ENCODE assay signal across 8 cellular contexts in the genomic region with DNA sequence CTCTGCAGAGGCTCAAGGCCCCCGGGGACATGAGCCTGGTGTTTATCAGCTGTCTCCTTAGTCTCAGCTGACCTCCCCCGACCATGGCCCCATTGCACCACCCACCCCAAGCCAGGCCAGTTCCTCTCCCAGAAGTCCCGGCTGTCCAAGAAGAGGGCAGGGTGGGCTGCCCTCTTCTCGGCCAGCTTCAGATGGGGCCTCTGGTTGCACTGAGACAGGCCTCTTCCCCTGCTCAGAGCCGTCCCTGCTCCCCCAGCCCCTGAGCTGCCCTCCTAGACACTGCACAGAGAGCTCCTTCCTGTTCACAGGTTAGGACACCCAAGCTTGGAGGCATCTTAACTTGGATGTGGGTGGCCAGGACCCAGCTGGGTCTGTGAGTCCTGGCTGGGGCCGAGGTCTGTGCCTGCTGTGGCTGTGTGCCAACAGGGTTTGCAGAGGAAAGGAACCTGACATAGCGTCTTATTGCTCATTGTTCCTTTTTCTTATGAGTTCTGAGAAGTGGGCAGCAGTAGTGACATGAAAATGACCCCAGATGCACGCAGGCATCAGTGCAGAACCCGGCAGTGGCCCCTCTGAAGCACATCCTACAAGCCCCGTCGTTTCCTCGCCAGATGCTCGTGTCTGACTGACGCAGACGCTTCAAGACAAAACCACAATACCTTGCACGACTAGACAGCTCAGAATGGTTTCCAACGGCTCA. TPM values are rescaled to one million over a fixed set of nuclear protein-coding genes. Genes with fewer than 3 reads are reported as not detected.
DNase-seq lines count a peak whose midpoint lies in the region; ATAC-seq and TF ChIP-seq lines count a peak whose summit lies in the region.

No MANE protein-coding gene starts in this region.

- peak; percentile 13 for TF ChIP-seq POLR2A in erythroblast (IDR thresholded peaks at IDR 0.05; ENCODE audit: low read length)
- TF ChIP-seq POLR2A in gastrocnemius medialis (IDR thresholded peaks at IDR 0.05), result no peak

- H3K4me1 ChIP-seq in Karpas-422 (ENCODE audit: low read length) (peaks cover 92% of the 10 kb centered on the region), gastrocnemius medialis (peaks cover 22 to 26% of the 10 kb centered on the region in 2 donors)

- peak overlapping the region; percentile 70 for H3K4me2 ChIP-seq in Karpas-422 (ENCODE audit: low read depth, low read length, poor library complexity, severe bottlenecking)

- H3K9me3 ChIP-seq in Karpas-422 (ENCODE audit: low read length) (no peaks in the 10 kb centered on the region), gastrocnemius medialis (no peaks in the 10 kb centered on the region)

- H3K27me3 ChIP-seq in Karpas-422 (ENCODE audit: low read length), result no peaks in the 10 kb centered on the region
- no peaks in the 10 kb centered on the region for H3K27me3 ChIP-seq in gastrocnemius medialis

- peaks cover 44% of the 10 kb centered on the region for H3K79me2 ChIP-seq in Karpas-422 (ENCODE audit: low read length)

- H3K27ac ChIP-seq in Karpas-422 (ENCODE audit: low read length) (peak overlapping the region; percentile 97), gastrocnemius medialis (peak overlapping the region in 3 of 4 donors; percentile 37 to 66 (median 58))

- ATAC-seq in GM18502 (IDR thresholded peaks at IDR 0.05; ENCODE audit: poor library complexity, unreplicated experiment), result peak; percentile 37
- no peak for ATAC-seq in gastrocnemius medialis
- ATAC-seq in HG03520 (IDR thresholded peaks at IDR 0.05; ENCODE audit: unreplicated experiment), result no peak

- TF ChIP-seq CTCF in gastrocnemius medialis (IDR thresholded peaks at IDR 0.05 in 4 of 5, conservative IDR thresholded peaks at IDR 0.05 in 1 of 5), result no peak

- no peaks in the 10 kb centered on the region for H3K9me2 ChIP-seq in Karpas-422 (replicated peaks; ENCODE audit: insufficient read depth, low read length)

- H3K9ac ChIP-seq in Karpas-422 (ENCODE audit: low read length), result peak overlapping the region; percentile 74

- H3K36me3 ChIP-seq in Karpas-422 (ENCODE audit: insufficient read depth, low read length) (0 out of 2 replicates have a peak, but pooled peaks cover 5% of the 10 kb centered on the region), gastrocnemius medialis (peaks cover 0 to 27% of the 10 kb centered on the region in 2 donors)

- in situ Hi-C loops in gastrocnemius medialis (cut with MboI; ENCODE audit: low sequenced_read_pairs in 4 of 4), result no loop called here

- DNase-seq in Karpas-422 (peak; percentile 93), erythroblast (lab: John Stamatoyannopoulos, UW) (peak; percentile 61 to 62), gastrocnemius medialis (no peak), DMS 273 (lab: John Stamatoyannopoulos, UW; ENCODE audit: unreplicated experiment) (no peak), foreskin melanocyte (no peak)
- peak; percentile 39 to 48 for DNase-seq in activated CD8-positive, alpha-beta memory T cell treated with anti-CD3 and anti-CD28 coated beads for 4 hours (ENCODE audit: low read depth in 2 of 2)

- H2AFZ ChIP-seq in Karpas-422 (ENCODE audit: low read length), result no peak overlapping the region

- intact Hi-C loops in gastrocnemius medialis (cut with DNase I; ENCODE audit: low total_unique reads), result no loop called here

- peaks cover 11% of the 10 kb centered on the region; the same call in 1 of the 2 replicates for H4K20me1 ChIP-seq in Karpas-422 (ENCODE audit: insufficient read depth, low read depth, low read length)

- peak overlapping the region; percentile 66 for H3K4me3 ChIP-seq in Karpas-422 (ENCODE audit: low read length)
- peak overlapping the region in 2 of 4 donors; percentile 41 to 43 for H3K4me3 ChIP-seq in gastrocnemius medialis

RNA-seq across cellular contexts. Expression of a gene that starts 5.5 kb away (rescaled TPM):
- total RNA-seq in Karpas-422 (2014; rRNA removed; shearing (Covaris generic); ENCODE audit: low replicate concordance), result 46.7 and 117 TPM in 2 replicates
- 10 to 100 TPM; 21.4 to 30.3 (median 24.5) TPM for total RNA-seq in gastrocnemius medialis

RNA-seq across cellular contexts. Expression of a gene that starts 9.6 kb away (rescaled TPM):
- total RNA-seq in Karpas-422 (2014; rRNA removed; shearing (Covaris generic); ENCODE audit: low replicate concordance), result 20.0 and 64.1 TPM in 2 replicates
- 10 to 100 TPM; 26.4 to 54.9 (median 34.0) TPM for total RNA-seq in gastrocnemius medialis

RNA-seq across cellular contexts. Expression of a gene that starts 20.7 kb away (rescaled TPM):
- total RNA-seq in Karpas-422 (2014; rRNA removed; shearing (Covaris generic); ENCODE audit: low replicate concordance), result not detected in 2 replicates
- under 1 TPM in 2 of 4 donors, not detected in 2; 0.40 to 0.83 TPM for total RNA-seq in gastrocnemius medialis

RNA-seq across cellular contexts. Expression of a gene that starts 53.6 kb away (rescaled TPM):
- 16.9 and 32.5 TPM in 2 replicates for total RNA-seq in Karpas-422 (2014; rRNA removed; shearing (Covaris generic); ENCODE audit: low replicate concordance)
- total RNA-seq in gastrocnemius medialis, result 10 to 100 TPM; 18.7 to 27.4 (median 19.2) TPM

RNA-seq across cellular contexts. Expression of a gene that starts 59.9 kb away (rescaled TPM):
- 42.3 and 89.8 TPM in 2 replicates for total RNA-seq in Karpas-422 (2014; rRNA removed; shearing (Covaris generic); ENCODE audit: low replicate concordance)
- 10 to 100 TPM in 2 of 4 donors, 1 to 10 TPM in 2; 4.1 to 24.9 (median 8.6) TPM for total RNA-seq in gastrocnemius medialis

Comparison
In these comparisons a context has a peak if more than half of its experiments do, and no peak if none do; other contexts are left out.
1. DNase-seq: peak in Karpas-422 (single experiment), activated CD8-positive, alpha-beta memory T cell treated with anti-CD3 and anti-CD28 coated beads for 4 hours (2 of 2) and erythroblast (2 of 2); none in gastrocnemius medialis (0 of 2), DMS 273 (single experiment) and foreskin melanocyte (single experiment).